ENCODE assay signal across 1 cellular context in genomic region chr12:103855896-103856657, GRCh38.
TF ChIP-seq lines count a peak whose summit lies in the region.

No MANE protein-coding gene starts in this region.

TF ChIP-seq in HepG2, 621 proteins besides CTCF, POLR2A, EP300 and RAD21:
- 0 out of 2 replicates have a peak, but pooled peaks have one; percentile 38 for TF ChIP-seq ZNF770 (CRISPR knock-in tag; IDR thresholded peaks at IDR 0.05)
- TF ChIP-seq HMG20B (CRISPR knock-in tag; conservative IDR thresholded peaks at IDR 0.05): no peak
- TF ChIP-seq ZNF260 (CRISPR knock-in tag; IDR thresholded peaks at IDR 0.05; ENCODE audit: borderline replicate concordance, low read depth): no peak
- TF ChIP-seq ZNF138 (CRISPR knock-in tag; IDR thresholded peaks at IDR 0.05; ENCODE audit: low read depth): no peak
- peak; percentile 77 for TF ChIP-seq ZNF121 (CRISPR knock-in tag; IDR thresholded peaks at IDR 0.05)
TF ChIP-seq in HepG2: peak in this region for 2.
